Comparison of ENCODE assay signal across 12 cellular contexts in the genomic region with DNA sequence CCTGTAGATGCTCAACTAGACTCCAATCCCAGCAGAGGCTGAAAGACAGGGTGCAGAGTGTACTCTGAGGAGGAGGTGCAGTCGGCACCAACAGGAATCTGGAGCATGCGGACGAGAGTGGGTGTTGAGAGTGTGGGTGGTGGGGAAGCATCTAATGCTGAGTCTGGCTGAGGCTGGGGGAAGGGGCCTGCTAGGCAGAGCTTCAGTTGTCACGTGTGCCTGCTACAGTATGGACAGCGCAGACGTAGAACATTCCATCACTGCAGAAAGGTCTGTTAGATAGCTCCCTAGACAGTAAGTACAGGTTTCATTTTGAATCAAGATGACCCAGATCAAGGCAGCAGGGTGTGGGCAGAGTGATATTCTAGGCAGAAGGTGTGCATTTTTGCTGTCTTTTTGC. TPM values are rescaled to one million over a fixed set of nuclear protein-coding genes. Genes with fewer than 3 reads are reported as not detected.
DNase-seq lines count a peak whose midpoint lies in the region; ATAC-seq and TF ChIP-seq lines count a peak whose summit lies in the region.
"Had no signal": no experiment of that assay in that cellular context is flagged by ENCODE, and none has a peak within 500 bp of the region (broad histone marks: within the 10 kb centered on the region; RNA-seq: fewer than 3 reads in every experiment).

No MANE protein-coding gene starts in this region.

- H3K9ac ChIP-seq in mesenchymal stem cell (ENCODE audit: low read length) = no peak overlapping the region

- no peaks in the 10 kb centered on the region for H3K27me3 Mint-ChIP-seq in CD8-positive, alpha-beta T cell (ENCODE audit: low read depth)
- H3K27me3 Mint-ChIP-seq: CD8-positive, alpha-beta memory T cell; naive thymus-derived CD4-positive, alpha-beta T cell had no signal

- no peaks in the 10 kb centered on the region for H3K9me3 Mint-ChIP-seq in CD8-positive, alpha-beta T cell
- H3K9me3 Mint-ChIP-seq: CD8-positive, alpha-beta memory T cell; naive thymus-derived CD4-positive, alpha-beta T cell had no signal

- WGBS in mesenchymal stem cell = 90% methylated on average over 6 of the region's 6 CpGs

- DNase-seq in CD8-positive, alpha-beta T cell = no peak
- no peak for DNase-seq in mesenchymal stem cell
- no peak for DNase-seq in C1 segment of cervical spinal cord (lab: John Stamatoyannopoulos, UW)
- DNase-seq in H7 = no peak
- DNase-seq in GF-D8 (lab: John Stamatoyannopoulos, UW) = no peak
- no peak for DNase-seq in EL
- DNase-seq: dermis blood vessel endothelial cell; naive thymus-derived CD4-positive, alpha-beta T cell; SW 1271 had no signal

- H2AK5ac ChIP-seq in mesenchymal stem cell (ENCODE audit: low read length, severe bottlenecking) = peak overlapping the region; percentile 24

- no peak overlapping the region for H2BK15ac ChIP-seq in mesenchymal stem cell (ENCODE audit: low read depth, poor library complexity, severe bottlenecking)

- peaks cover 36% of the 10 kb centered on the region for H3K4me1 Mint-ChIP-seq in CD8-positive, alpha-beta T cell (ENCODE audit: low read depth)

- H3K27ac ChIP-seq in CD8-positive, alpha-beta T cell (ENCODE audit: low read depth, low read length) = no peak overlapping the region
- no peak overlapping the region for H3K27ac ChIP-seq in mesenchymal stem cell (ENCODE audit: low read length, poor library complexity, severe bottlenecking)

- peaks cover 59% of the 10 kb centered on the region for H3K36me3 Mint-ChIP-seq in CD8-positive, alpha-beta T cell

- no peak overlapping the region for H3K23ac ChIP-seq in mesenchymal stem cell (ENCODE audit: low read length in 2 of 2)

- H2BK120ac ChIP-seq in mesenchymal stem cell (ENCODE audit: low read depth, low read length) = no peak overlapping the region

- no peak overlapping the region for H4K8ac ChIP-seq in mesenchymal stem cell (ENCODE audit: low read length)

- CTCF ChIA-PET in CD8-positive, alpha-beta T cell (lab: Charles Lee) = interaction anchor here (1.4 to 12.5 kb wide), 2 partner anchors 192 to 277 kb away, joined by 3 to 264 read pairs; a partner anchor contains a TSS

- peaks cover 17% of the 10 kb centered on the region for H3K36me3 ChIP-seq in CD8-positive, alpha-beta T cell (ENCODE audit: insufficient read depth, low read length)
- H3K36me3 ChIP-seq in mesenchymal stem cell (ENCODE audit: control insufficient read depth in 1 of 2, insufficient read depth in 2 of 2, low read depth in 1 of 2, low read length in 2 of 2) (peaks cover 36 to 38% of the 10 kb centered on the region in 2 experiments), H7 (replicated peaks; ENCODE audit: control insufficient read depth, insufficient read depth, low read length) (peaks cover 20% of the 10 kb centered on the region)

- no peak overlapping the region for H3K4me3 Mint-ChIP-seq in CD8-positive, alpha-beta T cell

- no peaks in the 10 kb centered on the region for H3K27me3 ChIP-seq in CD8-positive, alpha-beta T cell (ENCODE audit: insufficient read depth, low read length)
- H3K27me3 ChIP-seq in mesenchymal stem cell (ENCODE audit: control insufficient read depth in 1 of 2, insufficient read depth in 1 of 2, low read length in 2 of 2) (no peaks in the 10 kb centered on the region), H7 (ENCODE audit: control insufficient read depth, insufficient read depth, low read length) (no peaks in the 10 kb centered on the region)

- peaks cover 56% of the 10 kb centered on the region for H3K79me1 ChIP-seq in mesenchymal stem cell (replicated peaks; ENCODE audit: low read length, poor library complexity, severe bottlenecking)

- no peaks in the 10 kb centered on the region for H3K9me3 ChIP-seq in CD8-positive, alpha-beta T cell (ENCODE audit: low read length)
- no peaks in the 10 kb centered on the region for H3K9me3 ChIP-seq in mesenchymal stem cell (ENCODE audit: control insufficient read depth, low read length)

- no peak overlapping the region for H2BK5ac ChIP-seq in mesenchymal stem cell (ENCODE audit: low read depth, low read length, poor library complexity, severe bottlenecking)

- H3K4me3 ChIP-seq in CD8-positive, alpha-beta T cell (ENCODE audit: low read depth, low read length) = no peak overlapping the region
- no peak overlapping the region for H3K4me3 ChIP-seq in mesenchymal stem cell (ENCODE audit: insufficient read depth in 1 of 2, low read depth in 1 of 2, low read length in 2 of 2)
- H3K4me3 ChIP-seq in H7 (ENCODE audit: insufficient read depth, low read depth, low read length) = no peak overlapping the region

- H3K18ac ChIP-seq in mesenchymal stem cell (ENCODE audit: low read depth in 1 of 2, low read length in 2 of 2) = no peak overlapping the region

- intact Hi-C loops in CD8-positive, alpha-beta T cell (cut with DNase I, micrococcal nuclease) = no loop called here

- H4K91ac ChIP-seq in mesenchymal stem cell (ENCODE audit: low read length) = no peak overlapping the region

- H3K27ac Mint-ChIP-seq in CD8-positive, alpha-beta T cell = peak overlapping the region; percentile 62

- TF ChIP-seq CTCF in CD8-positive, alpha-beta T cell (IDR thresholded peaks at IDR 0.05) = no peak

- no peak overlapping the region for H3K14ac ChIP-seq in mesenchymal stem cell (ENCODE audit: low read length in 2 of 2)

- H2BK12ac ChIP-seq in mesenchymal stem cell (ENCODE audit: low read length in 2 of 2) = no peak overlapping the region

- POLR2A ChIA-PET in CD8-positive, alpha-beta T cell (lab: Charles Lee) = no interaction called here

- H2AFZ ChIP-seq in mesenchymal stem cell (ENCODE audit: low read depth, low read length) = no peak overlapping the region

- H3K4ac ChIP-seq in mesenchymal stem cell (ENCODE audit: low read depth in 1 of 2, low read length in 2 of 2) = no peak overlapping the region

- peaks cover 27% of the 10 kb centered on the region for H3K4me1 ChIP-seq in CD8-positive, alpha-beta T cell (ENCODE audit: insufficient read depth, low read length)
- H3K4me1 ChIP-seq in mesenchymal stem cell (ENCODE audit: control insufficient read depth, insufficient read depth, low read depth, low read length) = peaks cover 37% of the 10 kb centered on the region

- no peak for ATAC-seq in CD8-positive, alpha-beta T cell
- peak; percentile 37 for ATAC-seq in GM18909 (IDR thresholded peaks at IDR 0.05; ENCODE audit: poor library complexity, unreplicated experiment)
- peak; percentile 72 for ATAC-seq in HG03442 (IDR thresholded peaks at IDR 0.05; ENCODE audit: unreplicated experiment)
- ATAC-seq: naive thymus-derived CD4-positive, alpha-beta T cell had no signal

- no peak overlapping the region for H3K4me2 ChIP-seq in mesenchymal stem cell (ENCODE audit: low read length, poor library complexity, severe bottlenecking)

RNA-seq across cellular contexts. Expression of a gene that starts 23.1 kb away (rescaled TPM):
- total RNA-seq in CD8-positive, alpha-beta T cell = 10 to 100 TPM; 11.0 to 13.8 TPM
- 17.0 TPM for polyA plus RNA-seq in mesenchymal stem cell (2013, experiment 1 of 2)
- 15.9 TPM for polyA plus RNA-seq in mesenchymal stem cell (2013, experiment 2 of 2)
- 122 and 123 TPM in 2 replicates for total RNA-seq in H7 (2014; rRNA removed; shearing (Covaris generic))

RNA-seq across cellular contexts. Expression of a gene that starts 23.3 kb away (rescaled TPM):
- 1 to 10 TPM; 7.4 to 9.5 TPM for total RNA-seq in CD8-positive, alpha-beta T cell
- 9.8 TPM for polyA plus RNA-seq in mesenchymal stem cell (2013, experiment 1 of 2)
- polyA plus RNA-seq in mesenchymal stem cell (2013, experiment 2 of 2) = 10.1 TPM
- total RNA-seq in H7 (2014; rRNA removed; shearing (Covaris generic)) = 45.3 and 54.4 TPM in 2 replicates

RNA-seq across cellular contexts. Expression of a gene that starts 57.1 kb away (rescaled TPM):
- total RNA-seq in CD8-positive, alpha-beta T cell = not detected
- not detected for polyA plus RNA-seq in mesenchymal stem cell (2013, experiment 1 of 2)
- not detected for polyA plus RNA-seq in mesenchymal stem cell (2013, experiment 2 of 2)
- total RNA-seq in H7 (2014; rRNA removed; shearing (Covaris generic)) = not detected in 2 replicates
- total RNA-seq: CD8-positive, alpha-beta memory T cell; dermis blood vessel endothelial cell; naive thymus-derived CD4-positive, alpha-beta T cell had no signal
- polyA plus RNA-seq: CD8-positive, alpha-beta memory T cell; naive thymus-derived CD4-positive, alpha-beta T cell had no signal
